In the genomic region with DNA sequence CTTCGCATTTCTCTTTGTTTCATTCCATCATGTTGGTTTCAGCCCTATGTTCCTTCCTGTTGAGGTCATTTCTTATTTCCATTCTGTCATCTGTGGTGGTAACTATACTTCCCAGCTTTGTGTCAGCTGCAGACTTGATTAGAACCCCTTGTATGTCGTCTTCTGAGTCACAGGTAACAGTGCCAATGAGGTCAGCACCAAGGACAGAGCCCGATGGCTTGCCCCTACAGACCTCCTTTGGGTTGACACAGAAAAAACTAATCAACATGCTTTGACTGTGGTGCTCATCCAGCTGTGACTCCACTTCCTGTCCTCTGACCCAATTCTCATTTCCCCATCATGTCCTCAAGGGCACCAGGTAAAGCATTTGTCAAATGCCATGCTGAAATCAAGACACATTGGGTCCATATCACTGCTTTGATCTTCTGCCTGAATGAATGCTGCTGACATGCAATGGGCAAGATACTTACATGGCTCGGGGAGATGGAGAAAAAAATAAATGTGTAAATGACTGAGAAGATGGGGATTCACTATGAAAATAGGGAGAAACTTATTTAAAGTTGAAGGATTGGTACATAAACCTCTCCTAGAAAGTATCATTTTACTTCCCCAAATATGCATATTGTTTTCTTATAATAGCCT, we compare ENCODE assay signal across 13 cellular contexts. TPM values are rescaled to one million over a fixed set of nuclear protein-coding genes. Genes with fewer than 3 reads are reported as not detected.
A peak's percentile ranks its signal among the peaks of the same experiment; 100 is the strongest.
DNase-seq lines count a peak whose midpoint lies in the region; ATAC-seq, FAIRE-seq and TF ChIP-seq lines count a peak whose summit lies in the region.
"Had no signal": no experiment of that assay in that cellular context is flagged by ENCODE, and none has a peak within 500 bp of the region (broad histone marks: within the 10 kb centered on the region; RNA-seq: fewer than 3 reads in every experiment).

No MANE protein-coding gene starts in this region.

- no peak for TF ChIP-seq CTCF in epithelial cell of esophagus (IDR thresholded peaks at IDR 0.05; ENCODE audit: insufficient read depth, low read depth, low read length, missing control alignments)

- H3K27me3 Mint-ChIP-seq in natural killer cell treated with Interleukin-12 subunit alpha and Interleukin-12 subunit beta and Interleukin-15 and Interleukin-18, amount 100 ng/mL, for 72 hours: peaks cover 31 to 47% of the 10 kb centered on the region in 2 donors

- H3K4me1 Mint-ChIP-seq in natural killer cell treated with Interleukin-12 subunit alpha and Interleukin-12 subunit beta and Interleukin-15 and Interleukin-18, amount 100 ng/mL, for 72 hours (ENCODE audit: low read depth in 2 of 2): no peaks in the 10 kb centered on the region

- no peak overlapping the region for H3K4me3 ChIP-seq in epithelial cell of esophagus (ENCODE audit: low read length)

- DNase-seq in stimulated activated CD4-positive, alpha-beta T cell treated with anti-CD3 and anti-CD28 coated beads, Interleukin-12 subunit alpha, Interleukin-12 subunit beta, amount 100 ng/mL, for 4 hours: peak; percentile 7
- no peak for DNase-seq in stimulated activated CD4-positive, alpha-beta T cell treated with anti-CD3 and anti-CD28 coated beads, Interleukin-15, amount 100 ng/mL, for 24 hours
- DNase-seq in OCI-M1 (lab: John Stamatoyannopoulos, UW) (peak; percentile 65), epithelial cell of esophagus (ENCODE audit: low read depth) (peak; percentile 37), urothelium cell line (ENCODE audit: low spot score) (peak; percentile 32), NCI-H82 (lab: John Stamatoyannopoulos, UW) (no peak)
- DNase-seq in natural killer cell treated with Interleukin-12 subunit alpha and Interleukin-12 subunit beta and Interleukin-15 and Interleukin-18, amount 100 ng/mL, for 72 hours (ENCODE audit: low spot score): no peak
- DNase-seq: head of caudate nucleus, retina, SHP77 treated with DMSO at 0.1 percent for 48 hours had no signal

- H3K4me3 Mint-ChIP-seq in natural killer cell treated with Interleukin-12 subunit alpha and Interleukin-12 subunit beta and Interleukin-15 and Interleukin-18, amount 100 ng/mL, for 72 hours: no peak overlapping the region
- H3K4me3 Mint-ChIP-seq: activated naive CD8-positive, alpha-beta T cell; CD8-positive, alpha-beta T cell had no signal

- H3K9me3 Mint-ChIP-seq in natural killer cell treated with Interleukin-12 subunit alpha and Interleukin-12 subunit beta and Interleukin-15 and Interleukin-18, amount 100 ng/mL, for 72 hours: no peaks in the 10 kb centered on the region
- H3K9me3 Mint-ChIP-seq: CD8-positive, alpha-beta T cell had no signal

- H3K27ac Mint-ChIP-seq in natural killer cell treated with Interleukin-12 subunit alpha and Interleukin-12 subunit beta and Interleukin-15 and Interleukin-18, amount 100 ng/mL, for 72 hours: no peak overlapping the region
- H3K27ac Mint-ChIP-seq: activated naive CD8-positive, alpha-beta T cell; CD8-positive, alpha-beta T cell had no signal

- FAIRE-seq in urothelium cell line (lab: Jason Lieb, UNC): no peak

- ATAC-seq in HG03342 (IDR thresholded peaks at IDR 0.05; ENCODE audit: unreplicated experiment): no peak
- ATAC-seq in natural killer cell treated with Interleukin-12 subunit alpha and Interleukin-12 subunit beta and Interleukin-15 and Interleukin-18, amount 100 ng/mL, for 72 hours: no peak
- ATAC-seq: CD8-positive, alpha-beta T cell had no signal

- no peaks in the 10 kb centered on the region for H3K36me3 Mint-ChIP-seq in natural killer cell treated with Interleukin-12 subunit alpha and Interleukin-12 subunit beta and Interleukin-15 and Interleukin-18, amount 100 ng/mL, for 72 hours
- H3K36me3 Mint-ChIP-seq: activated naive CD8-positive, alpha-beta T cell; CD8-positive, alpha-beta T cell had no signal

RNA-seq across cellular contexts. Expression of a gene that starts 25.6 kb away (rescaled TPM):
- total RNA-seq in natural killer cell treated with Interleukin-12 subunit alpha and Interleukin-12 subunit beta and Interleukin-15 and Interleukin-18, amount 100 ng/mL, for 72 hours: not detected
- total RNA-seq: CD8-positive, alpha-beta T cell had no signal

Comparison
In these comparisons a context has a peak if more than half of its experiments do, and no peak if none do; other contexts are left out.
1. DNase-seq: peak in stimulated activated CD4-positive, alpha-beta T cell treated with anti-CD3 and anti-CD28 coated beads, Interleukin-12 subunit alpha, Interleukin-12 subunit beta, amount 100 ng/mL, for 4 hours (single experiment), OCI-M1 (single experiment), epithelial cell of esophagus (single experiment) and urothelium cell line (single experiment); none in stimulated activated CD4-positive, alpha-beta T cell treated with anti-CD3 and anti-CD28 coated beads, Interleukin-15, amount 100 ng/mL, for 24 hours (single experiment), natural killer cell treated with Interleukin-12 subunit alpha and Interleukin-12 subunit beta and Interleukin-15 and Interleukin-18, amount 100 ng/mL, for 72 hours (single experiment) and NCI-H82 (single experiment).